Comparison of ENCODE assay signal across 22 cellular contexts in the genomic region with DNA sequence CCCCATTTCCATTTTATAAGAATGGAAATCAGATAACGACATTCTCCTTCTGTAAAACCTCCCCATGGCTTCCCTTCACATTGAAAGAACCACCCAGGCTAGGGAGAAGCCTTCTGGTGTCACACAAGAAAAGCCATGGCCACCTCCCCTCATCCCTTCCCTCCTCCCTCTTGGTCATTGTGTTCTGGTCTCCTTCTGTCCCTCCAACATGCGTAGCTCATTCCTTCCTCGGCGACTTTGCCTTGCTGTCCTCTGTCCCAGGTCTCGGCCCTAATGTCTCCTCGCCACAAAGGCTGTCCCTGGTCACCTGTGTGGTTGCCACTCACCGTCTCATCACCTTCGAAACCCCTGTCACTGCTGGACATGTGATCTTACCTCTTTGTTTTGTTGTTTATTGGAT.
DNase-seq lines count a peak whose midpoint lies in the region; ATAC-seq, FAIRE-seq and TF ChIP-seq lines count a peak whose summit lies in the region.
"Had no signal": no experiment of that assay in that cellular context is flagged by ENCODE, and none has a peak within 500 bp of the region (broad histone marks: within the 10 kb centered on the region; RNA-seq: fewer than 3 reads in every experiment).

No MANE protein-coding gene starts in this region.

- no peaks in the 10 kb centered on the region for H4K20me1 ChIP-seq in GM23338 (replicated peaks; ENCODE audit: insufficient read depth)
- no peaks in the 10 kb centered on the region for H4K20me1 ChIP-seq in K562 (replicated peaks; ENCODE audit: control insufficient read depth, insufficient read depth, low read length)

- H3K79me2 ChIP-seq in GM23338 (replicated peaks; ENCODE audit: insufficient read depth): no peaks in the 10 kb centered on the region
- H3K79me2 ChIP-seq in K562 (ENCODE audit: control insufficient read depth, insufficient read depth, low read length): no peaks in the 10 kb centered on the region

- H3K4me1 ChIP-seq in CD4-positive, CD25-positive, alpha-beta regulatory T cell (ENCODE audit: control insufficient read depth, insufficient read depth, low read length, poor library complexity, severe bottlenecking): peaks cover 22% of the 10 kb centered on the region
- H3K4me1 ChIP-seq in GM23338 (ENCODE audit: insufficient read depth): peaks cover 45% of the 10 kb centered on the region
- H3K4me1 ChIP-seq in K562 (replicated peaks in 1 of 2; ENCODE audit: control insufficient read depth in 2 of 2, insufficient read depth in 2 of 2, low read length in 2 of 2): no peaks in the 10 kb centered on the region; a peak in 2 of 5 replicates

- no peaks in the 10 kb centered on the region for H3K9me2 ChIP-seq in GM23338 (ENCODE audit: insufficient read depth)

- H3K9me3 ChIP-seq in CD4-positive, CD25-positive, alpha-beta regulatory T cell (ENCODE audit: control insufficient read depth in 2 of 2, low read length in 2 of 2): no peaks in the 10 kb centered on the region
- H3K9me3 ChIP-seq in K562 (replicated peaks; ENCODE audit: control insufficient read depth, insufficient read depth, low read depth, low read length): no peaks in the 10 kb centered on the region
- H3K9me3 ChIP-seq: A549 had no signal

- H3K27me3 ChIP-seq in CD4-positive, CD25-positive, alpha-beta regulatory T cell (ENCODE audit: control insufficient read depth, insufficient read depth, low read length): no peaks in the 10 kb centered on the region
- H3K27me3 ChIP-seq in GM23338 (ENCODE audit: insufficient read depth): no peaks in the 10 kb centered on the region
- H3K27me3 ChIP-seq in K562 (ENCODE audit: control insufficient read depth in 2 of 2, insufficient read depth in 2 of 2, low read length in 2 of 2): no peaks in the 10 kb centered on the region

- H3K4me3 Mint-ChIP-seq in CD4-positive, CD25-positive, alpha-beta regulatory T cell: no peak overlapping the region
- H3K4me3 Mint-ChIP-seq in GM23338: no peak overlapping the region
- H3K4me3 Mint-ChIP-seq in neural crest cell: no peak overlapping the region
- H3K4me3 Mint-ChIP-seq: B cell had no signal

- H3F3A ChIP-seq in GM23338 (replicated peaks; ENCODE audit: low read depth): peaks cover 8% of the 10 kb centered on the region; the same call in 1 of the 2 replicates

- H3K4me2 ChIP-seq in GM23338 (no peak overlapping the region), K562 (ENCODE audit: insufficient read depth, low read length) (no peak overlapping the region)
- H3K4me2 ChIP-seq: A549, PC-9 had no signal

- CTCF ChIA-PET in K562 (lab: Yijun Ruan, JAX; ENCODE audit: low intra/inter-chr PET ratio): no interaction called here

- POLR2A ChIA-PET in K562 (lab: Yijun Ruan, JAX): interaction anchor here (0.5 to 0.7 kb wide), 2 partner anchors 24 to 270 kb away, joined by 3 read pairs; no protein-coding TSS in a partner anchor

- H2AFZ ChIP-seq in GM23338 (peak overlapping the region; percentile 83), K562 (ENCODE audit: low read depth, low read length) (peak overlapping the region; percentile 42)
- H2AFZ ChIP-seq: PC-9 had no signal

- TF ChIP-seq CTCF in GM23338 (conservative IDR thresholded peaks at IDR 0.05; ENCODE audit: low read depth in 2 of 2) (no peak), K562 (IDR thresholded peaks at IDR 0.05 in 2 of 3, conservative IDR thresholded peaks at IDR 0.05 in 1 of 3; ENCODE audit: insufficient read depth in 2 of 3, low read depth in 1 of 3, low read length in 3 of 3) (no peak), neural crest cell (conservative IDR thresholded peaks at IDR 0.05) (no peak), D721Med (IDR thresholded peaks at IDR 0.05; ENCODE audit: insufficient read depth, missing control alignments) (no peak)

- intact Hi-C loops in K562 (cut with micrococcal nuclease): no loop called here

- H3K9me3 Mint-ChIP-seq in CD4-positive, CD25-positive, alpha-beta regulatory T cell: no peaks in the 10 kb centered on the region
- no peaks in the 10 kb centered on the region for H3K9me3 Mint-ChIP-seq in GM23338
- no peaks in the 10 kb centered on the region for H3K9me3 Mint-ChIP-seq in neural crest cell

- H3K27me3 Mint-ChIP-seq in CD4-positive, CD25-positive, alpha-beta regulatory T cell: peaks cover 4% of the 10 kb centered on the region
- H3K27me3 Mint-ChIP-seq in GM23338 (ENCODE audit: insufficient read depth, low read depth, poor library complexity) (peaks cover 8% of the 10 kb centered on the region), neural crest cell (ENCODE audit: low read depth) (no peaks in the 10 kb centered on the region)
- H3K27me3 Mint-ChIP-seq: B cell had no signal

- no peak for TF ChIP-seq RAD21 in K562 (CRISPR knock-in tag; conservative IDR thresholded peaks at IDR 0.05 in 1 of 2, IDR thresholded peaks at IDR 0.05 in 1 of 2)

- H3K4me1 Mint-ChIP-seq in CD4-positive, CD25-positive, alpha-beta regulatory T cell: peaks cover 16 to 42% (median 26%) of the 10 kb centered on the region in 4 donors
- H3K4me1 Mint-ChIP-seq in GM23338 (peaks cover 38% of the 10 kb centered on the region), neural crest cell (peaks cover 18% of the 10 kb centered on the region)

- in situ Hi-C loops in K562 (cut with MboI): no loop called here

- H3K4me3 ChIP-seq in CD4-positive, CD25-positive, alpha-beta regulatory T cell (ENCODE audit: low read depth, low read length): no peak overlapping the region
- no peak overlapping the region for H3K4me3 ChIP-seq in GM23338
- no peak overlapping the region for H3K4me3 ChIP-seq in K562
- H3K4me3 ChIP-seq: A549, PC-9 had no signal

- 66% methylated on average over 8 of the region's 8 CpGs for WGBS in K562 (ENCODE audit: insufficient coverage, low coverage, missing lambda C conversion rate)

- H3K9me1 ChIP-seq in K562 (ENCODE audit: control insufficient read depth, insufficient read depth, low read length): no peaks in the 10 kb centered on the region

- H3K36me3 Mint-ChIP-seq in CD4-positive, CD25-positive, alpha-beta regulatory T cell: no peaks in the 10 kb centered on the region
- H3K36me3 Mint-ChIP-seq in GM23338 (ENCODE audit: low read depth) (no peaks in the 10 kb centered on the region), neural crest cell (ENCODE audit: low read depth) (no peaks in the 10 kb centered on the region)

- no peak for TF ChIP-seq EP300 in K562 (IDR thresholded peaks at IDR 0.05; ENCODE audit: low read length)

- H3K27ac Mint-ChIP-seq in CD4-positive, CD25-positive, alpha-beta regulatory T cell: peak overlapping the region; percentile 35 to 93 (median 64)
- H3K27ac Mint-ChIP-seq in GM23338 (no peak overlapping the region), neural crest cell (ENCODE audit: unreplicated experiment) (peak overlapping the region; percentile 44)

- TF ChIP-seq POLR2A in K562 (conservative IDR thresholded peaks at IDR 0.05): no peak

- FAIRE-seq in K562 (lab: Jason Lieb, UNC): no peak
- no peak for FAIRE-seq in D721Med (lab: Jason Lieb, UNC)
- FAIRE-seq: A549, GM19239 had no signal

- BruUV-seq in K562 (replicated peaks; lab: Mats Ljungman, UMichigan): no TSS peak

- H3K36me3 ChIP-seq in CD4-positive, CD25-positive, alpha-beta regulatory T cell (ENCODE audit: control insufficient read depth, insufficient read depth, low read length): no peaks in the 10 kb centered on the region
- H3K36me3 ChIP-seq in GM23338 (ENCODE audit: insufficient read depth) (no peaks in the 10 kb centered on the region), K562 (ENCODE audit: control insufficient read depth, insufficient read depth, low read length) (no peaks in the 10 kb centered on the region)

- no peak for ATAC-seq in CD4-positive, CD25-positive, alpha-beta regulatory T cell (ENCODE audit: low read depth in 2 of 2)
- ATAC-seq in GM23338: no peak
- ATAC-seq in K562: no peak
- ATAC-seq: A549 had no signal

- no peak for DNase-seq in CD4-positive, CD25-positive, alpha-beta regulatory T cell
- DNase-seq in GM23338 (ENCODE audit: low spot score) (no peak), K562 (ENCODE audit: extremely low read depth in 1 of 4, low spot score in 3 of 4) (no peak), neural crest cell (ENCODE audit: low read depth, low spot score) (no peak), D721Med (ENCODE audit: insufficient read length, low spot score) (no peak), DMS 273 (lab: John Stamatoyannopoulos, UW; ENCODE audit: unreplicated experiment) (no peak), NCI-H446 treated with DMSO at 0.1 percent for 48 hours (lab: John Stamatoyannopoulos, UW) (no peak), MV-4-11 (lab: John Stamatoyannopoulos, UW) (no peak)
- DNase-seq: Calu3, DMS53, GDM1, KBM-7, MM.1S, NCI-H1092, NCI-H1436 treated with DMSO at 0.1 percent for 48 hours, NCI-H1930, NCI-H510A, NCI-H748 treated with DMSO at 0.1 percent for 48 hours, PC-9 had no signal

- peak overlapping the region in 1 of 2 experiments; percentile 20; a peak in 1 of 4 replicates for H3K9ac ChIP-seq in K562 (ENCODE audit: insufficient read depth in 1 of 2, low read depth in 2 of 2, low read length in 2 of 2)

- H3K27ac ChIP-seq in CD4-positive, CD25-positive, alpha-beta regulatory T cell (ENCODE audit: insufficient read depth, low read length, poor library complexity, severe bottlenecking): no peak overlapping the region
- no peak overlapping the region for H3K27ac ChIP-seq in GM23338 (ENCODE audit: low read depth)
- no peak overlapping the region for H3K27ac ChIP-seq in K562 (ENCODE audit: extremely low read depth, low read depth, low read length)
- H3K27ac ChIP-seq: PC-9 had no signal

TF ChIP-seq in GM23338, 12 proteins besides CTCF, POLR2A, EP300 and RAD21 (continues in another document):
- TF ChIP-seq POLR2AphosphoS5 (IDR thresholded peaks at IDR 0.05; ENCODE audit: low read depth) (no peak), NANOG (IDR thresholded peaks at IDR 0.05; ENCODE audit: borderline replicate concordance) (no peak), EZH2 (IDR thresholded peaks at IDR 0.05; ENCODE audit: low read depth, unreplicated experiment) (no peak), ZNF114 (CRISPR knock-in tag; IDR thresholded peaks at IDR 0.05) (no peak)
